In the genomic region with DNA sequence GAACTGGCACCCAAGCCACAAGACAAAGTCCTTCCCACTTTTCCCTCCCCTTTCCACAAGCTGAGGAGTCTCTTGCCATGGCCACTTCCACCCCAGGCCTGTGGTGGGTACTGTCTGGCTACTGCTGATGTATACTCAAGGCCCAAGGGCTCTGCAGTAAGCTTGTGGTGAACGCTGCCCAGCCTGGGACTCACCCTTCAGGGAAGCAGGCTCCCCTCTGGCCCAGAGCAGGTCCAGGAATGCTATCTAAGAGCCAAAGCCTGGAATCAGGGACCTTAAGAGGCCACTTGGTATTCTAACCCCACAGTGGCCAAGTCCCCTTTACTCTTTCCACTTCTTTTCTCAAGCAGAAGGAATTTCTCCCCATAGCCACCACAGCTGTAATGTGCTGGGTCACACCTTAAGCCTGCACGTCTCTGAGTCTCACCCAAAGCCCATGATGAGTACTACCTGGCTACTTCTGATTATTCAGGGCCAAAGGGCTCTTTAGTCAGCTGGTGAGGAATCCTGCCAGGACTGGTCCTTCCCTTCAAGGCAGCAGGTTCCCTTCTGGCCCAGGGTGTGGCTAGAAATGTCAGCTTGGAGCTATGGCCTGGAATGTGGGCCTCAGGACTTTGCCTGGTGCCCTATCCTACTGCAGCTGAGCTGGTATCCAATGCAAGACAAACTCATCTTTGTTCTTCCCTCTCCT, we compare ENCODE assay signal across 28 cellular contexts. TPM values are rescaled to one million over a fixed set of nuclear protein-coding genes. Genes with fewer than 3 reads are reported as not detected.
DNase-seq lines count a peak whose midpoint lies in the region; ATAC-seq, FAIRE-seq and TF ChIP-seq lines count a peak whose summit lies in the region.
"Had no signal": no experiment of that assay in that cellular context is flagged by ENCODE, and none has a peak within 500 bp of the region (broad histone marks: within the 10 kb centered on the region; RNA-seq: fewer than 3 reads in every experiment).

No MANE protein-coding gene starts in this region.

- TF ChIP-seq POLR2A in HepG2 (IDR thresholded peaks at IDR 0.05; ENCODE audit: insufficient read depth in 1 of 2, low read depth in 2 of 2, low read length in 2 of 2) (no peak), right lobe of liver (IDR thresholded peaks at IDR 0.05) (no peak)

- no peak overlapping the region for H3K27ac ChIP-seq in HepG2 (ENCODE audit: extremely low read length, insufficient read depth, low read length)
- no peak overlapping the region for H3K27ac ChIP-seq in right lobe of liver
- H3K27ac ChIP-seq in mucosa of rectum (ENCODE audit: low read depth in 2 of 2, low read length in 2 of 2): peak overlapping the region; percentile 90 to 94
- peak overlapping the region; percentile 48 for H3K27ac ChIP-seq in urinary bladder (ENCODE audit: low read depth)
- H3K27ac ChIP-seq: coronary artery, uterus had no signal

- in situ Hi-C loops in HepG2 (cut with HindIII; ENCODE audit: extremely low pct_ligation_motif_present, low pct_unique_long_range_greater_than_20kb): no loop called here

- no peak for TF ChIP-seq RAD21 in HepG2 (CRISPR knock-in tag; IDR thresholded peaks at IDR 0.05)

- DNase-seq in HepG2 (ENCODE audit: low spot score) (no peak), right lobe of liver (no peak), foreskin melanocyte (peak; percentile 27), NCI-H2029 (lab: John Stamatoyannopoulos, UW) (no peak)
- DNase-seq in stimulated activated CD4-positive, alpha-beta T cell treated with anti-CD3 and anti-CD28 coated beads, Interleukin-2, amount 100 ng/mL, for 48 hours: no peak
- DNase-seq in natural killer cell treated with Interleukin-12 subunit alpha and Interleukin-12 subunit beta and Interleukin-15 and Interleukin-18, amount 100 ng/mL, for 72 hours (ENCODE audit: low spot score): no peak
- DNase-seq: activated CD4-positive, alpha-beta T cell treated with anti-CD3 and anti-CD28 coated beads for 36 hours; activated naive CD4-positive, alpha-beta T cell treated with anti-CD3 and anti-CD28 coated beads for 36 hours; activated T-cell treated with anti-CD3 and anti-CD28 coated beads, Interleukin-2, amount 50 U/mL, for 48 hours; CD8-positive, alpha-beta memory T cell; DMS53; IMR-90; midbrain; NCI-H146; NCI-H2171; NCI-H526 treated with DMSO at 0.1 percent for 48 hours; RPMI8226; SK-N-SH; uterus had no signal

- intact Hi-C loops in HepG2 (cut with micrococcal nuclease; ENCODE audit: unreplicated experiment) (no loop called here), right lobe of liver (cut with DNase I) (no loop called here)

- CTCF ChIA-PET in HepG2 (lab: Yijun Ruan, JAX; ENCODE audit: low intra/inter-chr PET ratio, low total read pairs): no interaction called here

- H3K9me3 Mint-ChIP-seq in natural killer cell treated with Interleukin-12 subunit alpha and Interleukin-12 subunit beta and Interleukin-15 and Interleukin-18, amount 100 ng/mL, for 72 hours: peaks cover 8% of the 10 kb centered on the region

- no TSS peak for BruUV-seq in HepG2 (replicated peaks; lab: Mats Ljungman, UMichigan)

- H3K36me3 ChIP-seq in HepG2 (replicated peaks in 1 of 2; ENCODE audit: control insufficient read depth in 1 of 2, insufficient read depth in 2 of 2, low read length in 2 of 2): no peaks in the 10 kb centered on the region
- no peaks in the 10 kb centered on the region for H3K36me3 ChIP-seq in right lobe of liver
- no peaks in the 10 kb centered on the region for H3K36me3 ChIP-seq in mucosa of rectum (ENCODE audit: control insufficient read depth in 2 of 2, insufficient read depth in 2 of 2, low read length in 2 of 2)
- H3K36me3 ChIP-seq in urinary bladder (ENCODE audit: insufficient read depth): no peaks in the 10 kb centered on the region
- H3K36me3 ChIP-seq: uterus had no signal

- POLR2A ChIA-PET in HepG2 (lab: Yijun Ruan, JAX): interaction anchor here (0.7 to 1.3 kb wide), 2 partner anchors 12 to 44 kb away, joined by 3 to 7 read pairs; a partner anchor contains a TSS

- no peaks in the 10 kb centered on the region for H3K27me3 Mint-ChIP-seq in natural killer cell treated with Interleukin-12 subunit alpha and Interleukin-12 subunit beta and Interleukin-15 and Interleukin-18, amount 100 ng/mL, for 72 hours
- H3K27me3 Mint-ChIP-seq: activated CD4-positive, alpha-beta T cell treated with anti-CD3 and anti-CD28 coated beads for 36 hours had no signal

- H3K9me3 ChIP-seq in HepG2 (ENCODE audit: low read length): no peaks in the 10 kb centered on the region
- no peaks in the 10 kb centered on the region for H3K9me3 ChIP-seq in right lobe of liver
- H3K9me3 ChIP-seq in mucosa of rectum (ENCODE audit: control insufficient read depth in 2 of 2, low read length in 2 of 2): no peaks in the 10 kb centered on the region
- H3K9me3 ChIP-seq: SK-N-SH, uterus had no signal

- no peak overlapping the region for H3K4me3 ChIP-seq in HepG2 (replicated peaks in 1 of 3; ENCODE audit: insufficient read depth in 1 of 3, low read depth in 2 of 3, low read length in 3 of 3)
- no peak overlapping the region for H3K4me3 ChIP-seq in right lobe of liver
- H3K4me3 ChIP-seq in mucosa of rectum (ENCODE audit: low read length in 2 of 2): peak overlapping the region in 1 of 2 donors; percentile 27
- no peak overlapping the region for H3K4me3 ChIP-seq in urinary bladder (ENCODE audit: low read depth, low read length)
- H3K4me3 ChIP-seq: coronary artery, GM23338, uterus had no signal

- peaks cover 19% of the 10 kb centered on the region for H3K4me1 ChIP-seq in HepG2 (ENCODE audit: insufficient read depth, low read length)
- no peaks in the 10 kb centered on the region for H3K4me1 ChIP-seq in right lobe of liver
- peaks cover 19 to 37% of the 10 kb centered on the region in 2 donors for H3K4me1 ChIP-seq in mucosa of rectum (ENCODE audit: control insufficient read depth in 2 of 2, insufficient read depth in 2 of 2, low read length in 2 of 2)
- H3K4me1 ChIP-seq in urinary bladder (ENCODE audit: insufficient read depth): no peaks in the 10 kb centered on the region

- TF ChIP-seq EP300 in HepG2 (IDR thresholded peaks at IDR 0.05; ENCODE audit: low read depth in 2 of 2, low read length in 2 of 2) (no peak), HepG2 (CRISPR knock-in tag; IDR thresholded peaks at IDR 0.05; ENCODE audit: borderline replicate concordance) (no peak)

- no peak overlapping the region for H3K9ac ChIP-seq in HepG2 (ENCODE audit: insufficient read depth, low read depth, low read length)
- H3K9ac ChIP-seq in mucosa of rectum (ENCODE audit: low read depth in 1 of 2, low read length in 2 of 2): peak overlapping the region; percentile 9 to 62
- H3K9ac ChIP-seq: SK-N-SH had no signal

- ATAC-seq in HepG2 (no peak), right lobe of liver (no peak)
- ATAC-seq in natural killer cell treated with Interleukin-12 subunit alpha and Interleukin-12 subunit beta and Interleukin-15 and Interleukin-18, amount 100 ng/mL, for 72 hours: no peak
- ATAC-seq: activated CD4-positive, alpha-beta T cell treated with anti-CD3 and anti-CD28 coated beads for 36 hours; GM23338; sciatic nerve had no signal

- no peak for TF ChIP-seq CTCF in HepG2 (CRISPR knock-in tag; IDR thresholded peaks at IDR 0.05)
- TF ChIP-seq CTCF in right lobe of liver (IDR thresholded peaks at IDR 0.05): no peak

- H2AFZ ChIP-seq in HepG2 (ENCODE audit: low read length): no peak overlapping the region
- H2AFZ ChIP-seq: GM23338 had no signal

- no peak overlapping the region for H3K4me3 Mint-ChIP-seq in natural killer cell treated with Interleukin-12 subunit alpha and Interleukin-12 subunit beta and Interleukin-15 and Interleukin-18, amount 100 ng/mL, for 72 hours
- H3K4me3 Mint-ChIP-seq: activated CD4-positive, alpha-beta T cell treated with anti-CD3 and anti-CD28 coated beads for 36 hours; activated naive CD4-positive, alpha-beta T cell treated with anti-CD3 and anti-CD28 coated beads for 36 hours; CD8-positive, alpha-beta memory T cell; GM23338 had no signal

- peaks cover 19 to 27% of the 10 kb centered on the region in 2 donors for H3K4me1 Mint-ChIP-seq in natural killer cell treated with Interleukin-12 subunit alpha and Interleukin-12 subunit beta and Interleukin-15 and Interleukin-18, amount 100 ng/mL, for 72 hours (ENCODE audit: low read depth in 2 of 2)

- H3K27ac Mint-ChIP-seq in natural killer cell treated with Interleukin-12 subunit alpha and Interleukin-12 subunit beta and Interleukin-15 and Interleukin-18, amount 100 ng/mL, for 72 hours: peak overlapping the region in 1 of 2 donors; percentile 58
- H3K27ac Mint-ChIP-seq: activated CD4-positive, alpha-beta T cell treated with anti-CD3 and anti-CD28 coated beads for 36 hours; activated naive CD4-positive, alpha-beta T cell treated with anti-CD3 and anti-CD28 coated beads for 36 hours; GM23338 had no signal

- H3K27me3 ChIP-seq in HepG2 (ENCODE audit: control insufficient read depth in 1 of 2, insufficient read depth in 2 of 2, low read length in 2 of 2) (no peaks in the 10 kb centered on the region; a peak in 1 of 5 replicates), right lobe of liver (no peaks in the 10 kb centered on the region), mucosa of rectum (ENCODE audit: control insufficient read depth in 2 of 2, insufficient read depth in 2 of 2, low read length in 2 of 2) (no peaks in the 10 kb centered on the region)
- H3K27me3 ChIP-seq: uterus had no signal

- FAIRE-seq in HepG2 (lab: Jason Lieb, UNC): no peak
- FAIRE-seq: A204.1, endometrium, G401.6 had no signal

- no peak overlapping the region for H3K4me2 ChIP-seq in HepG2 (ENCODE audit: low read depth, low read length)
- H3K4me2 ChIP-seq: GM23338, SK-N-SH had no signal

- H3K79me2 ChIP-seq in HepG2 (ENCODE audit: insufficient read depth, low read length): peaks cover 8% of the 10 kb centered on the region

- H3K36me3 Mint-ChIP-seq in natural killer cell treated with Interleukin-12 subunit alpha and Interleukin-12 subunit beta and Interleukin-15 and Interleukin-18, amount 100 ng/mL, for 72 hours: peaks cover 33% of the 10 kb centered on the region

- WGBS in HepG2 (ENCODE audit: low lambda C conversion rate): 17% methylated on average over 1 of the region's 2 CpGs
- WGBS in right lobe of liver (ENCODE audit: insufficient coverage, low coverage, low lambda C conversion rate, missing lambda C conversion rate): no CpG with 5 or more reads among the region's 2 CpGs
- WGBS in urinary bladder: 70% methylated on average over 2 of the region's 2 CpGs

- no peaks in the 10 kb centered on the region for H4K20me1 ChIP-seq in HepG2 (ENCODE audit: insufficient read depth, low read length)

RNA-seq across cellular contexts. Expression of a gene that starts 4.0 kb away (rescaled TPM):
- total RNA-seq in HepG2 (2016; rRNA removed; fragmentation: Illumina TruSeq; extraction: Trizol) (0.15 TPM in 1 of 2 replicates, not detected in the other), right lobe of liver (1 to 10 TPM in 2 of 6 experiments, under 1 TPM in 4; 0.28 to 1.9 (median 0.71) TPM), urinary bladder (1.7 TPM)
- 0.30 TPM in 1 of 2 replicates, not detected in the other for total RNA-seq in HepG2 (2016; cell fraction: cytosol; rRNA removed; fragmentation: Illumina TruSeq; extraction: Trizol; ENCODE audit: low read depth)
- total RNA-seq in HepG2 (2016; cell fraction: insoluble cytoplasmic fraction; rRNA removed; fragmentation: Illumina TruSeq; extraction: Trizol): 0.11 and 0.30 TPM in 2 replicates
- 0.14 TPM in 1 of 2 replicates, not detected in the other for total RNA-seq in HepG2 (2016; cell fraction: membrane; rRNA removed; fragmentation: Illumina TruSeq; extraction: Trizol)
- total RNA-seq in HepG2 (2016; cell fraction: nucleus; rRNA removed; fragmentation: Illumina TruSeq; extraction: Trizol): 0.71 TPM in 1 of 2 replicates, not detected in the other
- polyA plus RNA-seq in HepG2 (2011; rRNA removed) (0.37 and 0.53 TPM in 2 replicates), urinary bladder (0.57 TPM)
- polyA plus RNA-seq in HepG2 (2011; cell fraction: cytosol; rRNA removed): 0.11 and 0.32 TPM in 2 replicates
- polyA plus RNA-seq in HepG2 (2011; cell fraction: nucleus; rRNA removed): 2.6 TPM in 2 replicates
- polyA plus RNA-seq in HepG2 (2012): 0.44 and 0.49 TPM in 2 replicates
- polyA plus RNA-seq in HepG2 (2016; cell fraction: cytosol; fragmentation: Illumina TruSeq; extraction: Trizol; ENCODE audit: low read depth): 0.24 TPM in 1 of 2 replicates, not detected in the other
- polyA plus RNA-seq in HepG2 (2016; cell fraction: insoluble cytoplasmic fraction; fragmentation: Illumina TruSeq; extraction: Trizol; ENCODE audit: low read depth): 0.27 TPM in 1 of 2 replicates, not detected in the other
- polyA plus RNA-seq in HepG2 (2016; cell fraction: membrane; fragmentation: Illumina TruSeq; extraction: Trizol; ENCODE audit: low read depth): 0.09 TPM in 1 of 2 replicates, not detected in the other
- 0.56 and 1.5 TPM in 2 replicates for polyA plus RNA-seq in HepG2 (2016; cell fraction: nucleus; fragmentation: Illumina TruSeq; extraction: Trizol; ENCODE audit: insufficient read depth, low read depth)
- polyA minus RNA-seq in HepG2 (2011; rRNA and poly(A)+ RNA removed; ENCODE audit: low replicate concordance): 1.1 TPM in 1 of 2 replicates, not detected in the other
- not detected in 2 replicates for polyA minus RNA-seq in HepG2 (2011; cell fraction: cytosol; rRNA and poly(A)+ RNA removed)
- polyA minus RNA-seq in HepG2 (2011; cell fraction: nucleus; rRNA and poly(A)+ RNA removed): 0.39 and 1.5 TPM in 2 replicates
- total RNA-seq in natural killer cell treated with Interleukin-12 subunit alpha and Interleukin-12 subunit beta and Interleukin-15 and Interleukin-18, amount 100 ng/mL, for 72 hours: 10 to 100 TPM; 13.0 to 19.1 TPM
- total RNA-seq: GM23338, IMR-90 had no signal
- polyA plus RNA-seq: neural cell had no signal

RNA-seq across cellular contexts. Expression of a gene that starts 4.2 kb away (rescaled TPM):
- 530 and 784 TPM in 2 replicates for total RNA-seq in HepG2 (2016; rRNA removed; fragmentation: Illumina TruSeq; extraction: Trizol)
- total RNA-seq in HepG2 (2016; cell fraction: cytosol; rRNA removed; fragmentation: Illumina TruSeq; extraction: Trizol; ENCODE audit: low read depth): 119 and 125 TPM in 2 replicates
- 505 and 836 TPM in 2 replicates for total RNA-seq in HepG2 (2016; cell fraction: insoluble cytoplasmic fraction; rRNA removed; fragmentation: Illumina TruSeq; extraction: Trizol)
- total RNA-seq in HepG2 (2016; cell fraction: membrane; rRNA removed; fragmentation: Illumina TruSeq; extraction: Trizol): 137 and 145 TPM in 2 replicates
- 527 and 591 TPM in 2 replicates for total RNA-seq in HepG2 (2016; cell fraction: nucleus; rRNA removed; fragmentation: Illumina TruSeq; extraction: Trizol)
- polyA plus RNA-seq in HepG2 (2011; rRNA removed): 754 and 857 TPM in 2 replicates
- polyA plus RNA-seq in HepG2 (2011; cell fraction: cytosol; rRNA removed): 1,404 and 3,087 TPM in 2 replicates
- 194 and 300 TPM in 2 replicates for polyA plus RNA-seq in HepG2 (2011; cell fraction: nucleus; rRNA removed)
- 589 and 873 TPM in 2 replicates for polyA plus RNA-seq in HepG2 (2012)
- 135 and 139 TPM in 2 replicates for polyA plus RNA-seq in HepG2 (2016; cell fraction: cytosol; fragmentation: Illumina TruSeq; extraction: Trizol; ENCODE audit: low read depth)
- 442 and 475 TPM in 2 replicates for polyA plus RNA-seq in HepG2 (2016; cell fraction: insoluble cytoplasmic fraction; fragmentation: Illumina TruSeq; extraction: Trizol; ENCODE audit: low read depth)
- 123 and 125 TPM in 2 replicates for polyA plus RNA-seq in HepG2 (2016; cell fraction: membrane; fragmentation: Illumina TruSeq; extraction: Trizol; ENCODE audit: low read depth)
- 916 and 917 TPM in 2 replicates for polyA plus RNA-seq in HepG2 (2016; cell fraction: nucleus; fragmentation: Illumina TruSeq; extraction: Trizol; ENCODE audit: insufficient read depth, low read depth)
- polyA minus RNA-seq in HepG2 (2011; rRNA and poly(A)+ RNA removed; ENCODE audit: low replicate concordance): 191 and 793 TPM in 2 replicates
- 308 and 333 TPM in 2 replicates for polyA minus RNA-seq in HepG2 (2011; cell fraction: cytosol; rRNA and poly(A)+ RNA removed)
- polyA minus RNA-seq in HepG2 (2011; cell fraction: nucleus; rRNA and poly(A)+ RNA removed): 168 and 193 TPM in 2 replicates
- 1,000 to 10,000 TPM in 5 of 6 experiments, 100 to 1,000 TPM in 1; 894 to 5,671 (median 2,154) TPM for total RNA-seq in right lobe of liver
- 1,910 TPM for total RNA-seq in urinary bladder
- polyA plus RNA-seq in urinary bladder: 3,964 TPM
- total RNA-seq in natural killer cell treated with Interleukin-12 subunit alpha and Interleukin-12 subunit beta and Interleukin-15 and Interleukin-18, amount 100 ng/mL, for 72 hours: 1,000 to 10,000 TPM; 2,989 to 7,967 TPM

RNA-seq across cellular contexts. Expression of a gene that starts 29.2 kb away (rescaled TPM):
- total RNA-seq in HepG2 (2016; rRNA removed; fragmentation: Illumina TruSeq; extraction: Trizol): 2.6 and 4.0 TPM in 2 replicates
- total RNA-seq in HepG2 (2016; cell fraction: cytosol; rRNA removed; fragmentation: Illumina TruSeq; extraction: Trizol; ENCODE audit: low read depth): 2.6 and 3.3 TPM in 2 replicates
- 2.7 and 3.4 TPM in 2 replicates for total RNA-seq in HepG2 (2016; cell fraction: insoluble cytoplasmic fraction; rRNA removed; fragmentation: Illumina TruSeq; extraction: Trizol)
- total RNA-seq in HepG2 (2016; cell fraction: membrane; rRNA removed; fragmentation: Illumina TruSeq; extraction: Trizol): 5.1 and 6.1 TPM in 2 replicates
- 2.0 TPM in 2 replicates for total RNA-seq in HepG2 (2016; cell fraction: nucleus; rRNA removed; fragmentation: Illumina TruSeq; extraction: Trizol)
- polyA plus RNA-seq in HepG2 (2011; rRNA removed): 2.7 and 3.2 TPM in 2 replicates
- polyA plus RNA-seq in HepG2 (2011; cell fraction: cytosol; rRNA removed): 2.1 and 2.9 TPM in 2 replicates
- polyA plus RNA-seq in HepG2 (2011; cell fraction: nucleus; rRNA removed): 0.88 and 1.4 TPM in 2 replicates
- 2.3 and 2.6 TPM in 2 replicates for polyA plus RNA-seq in HepG2 (2012)
- polyA plus RNA-seq in HepG2 (2016; cell fraction: cytosol; fragmentation: Illumina TruSeq; extraction: Trizol; ENCODE audit: low read depth): 2.8 and 4.0 TPM in 2 replicates
- polyA plus RNA-seq in HepG2 (2016; cell fraction: insoluble cytoplasmic fraction; fragmentation: Illumina TruSeq; extraction: Trizol; ENCODE audit: low read depth): 5.4 and 8.8 TPM in 2 replicates
- polyA plus RNA-seq in HepG2 (2016; cell fraction: membrane; fragmentation: Illumina TruSeq; extraction: Trizol; ENCODE audit: low read depth): 5.4 and 6.5 TPM in 2 replicates
- 2.5 and 2.8 TPM in 2 replicates for polyA plus RNA-seq in HepG2 (2016; cell fraction: nucleus; fragmentation: Illumina TruSeq; extraction: Trizol; ENCODE audit: insufficient read depth, low read depth)
- polyA minus RNA-seq in HepG2 (2011; rRNA and poly(A)+ RNA removed; ENCODE audit: low replicate concordance): 3.3 and 13.1 TPM in 2 replicates
- 2.7 and 3.2 TPM in 2 replicates for polyA minus RNA-seq in HepG2 (2011; cell fraction: cytosol; rRNA and poly(A)+ RNA removed)
- 1.7 and 2.2 TPM in 2 replicates for polyA minus RNA-seq in HepG2 (2011; cell fraction: nucleus; rRNA and poly(A)+ RNA removed)
- 10 to 100 TPM in 1 of 6 experiments, 1 to 10 TPM in 5; 3.8 to 16.9 (median 6.5) TPM for total RNA-seq in right lobe of liver
- 22.0 TPM for total RNA-seq in urinary bladder
- polyA plus RNA-seq in urinary bladder: 40.8 TPM
- 10 to 100 TPM; 28.8 to 33.9 TPM for total RNA-seq in natural killer cell treated with Interleukin-12 subunit alpha and Interleukin-12 subunit beta and Interleukin-15 and Interleukin-18, amount 100 ng/mL, for 72 hours

RNA-seq across cellular contexts. Expression of a gene that starts 43.6 kb away (rescaled TPM):
- total RNA-seq in HepG2 (2016; rRNA removed; fragmentation: Illumina TruSeq; extraction: Trizol) (31.5 and 35.0 TPM in 2 replicates), right lobe of liver (10 to 100 TPM; 35.4 to 55.6 (median 40.8) TPM), urinary bladder (136 TPM)
- total RNA-seq in HepG2 (2016; cell fraction: cytosol; rRNA removed; fragmentation: Illumina TruSeq; extraction: Trizol; ENCODE audit: low read depth): 17.8 and 19.8 TPM in 2 replicates
- 35.7 and 36.6 TPM in 2 replicates for total RNA-seq in HepG2 (2016; cell fraction: insoluble cytoplasmic fraction; rRNA removed; fragmentation: Illumina TruSeq; extraction: Trizol)
- 18.9 and 19.7 TPM in 2 replicates for total RNA-seq in HepG2 (2016; cell fraction: membrane; rRNA removed; fragmentation: Illumina TruSeq; extraction: Trizol)
- total RNA-seq in HepG2 (2016; cell fraction: nucleus; rRNA removed; fragmentation: Illumina TruSeq; extraction: Trizol): 39.3 and 47.3 TPM in 2 replicates
- polyA plus RNA-seq in HepG2 (2011; rRNA removed) (40.7 and 44.5 TPM in 2 replicates), urinary bladder (30.7 TPM)
- 26.2 and 28.9 TPM in 2 replicates for polyA plus RNA-seq in HepG2 (2011; cell fraction: cytosol; rRNA removed)
- polyA plus RNA-seq in HepG2 (2011; cell fraction: nucleus; rRNA removed): 52.6 and 61.8 TPM in 2 replicates
- polyA plus RNA-seq in HepG2 (2012): 19.4 and 21.0 TPM in 2 replicates
- 1.7 and 2.1 TPM in 2 replicates for polyA plus RNA-seq in HepG2 (2016; cell fraction: cytosol; fragmentation: Illumina TruSeq; extraction: Trizol; ENCODE audit: low read depth)
- 26.2 and 26.5 TPM in 2 replicates for polyA plus RNA-seq in HepG2 (2016; cell fraction: insoluble cytoplasmic fraction; fragmentation: Illumina TruSeq; extraction: Trizol; ENCODE audit: low read depth)
- 3.5 and 4.5 TPM in 2 replicates for polyA plus RNA-seq in HepG2 (2016; cell fraction: membrane; fragmentation: Illumina TruSeq; extraction: Trizol; ENCODE audit: low read depth)
- polyA plus RNA-seq in HepG2 (2016; cell fraction: nucleus; fragmentation: Illumina TruSeq; extraction: Trizol; ENCODE audit: insufficient read depth, low read depth): 47.3 and 52.3 TPM in 2 replicates
- polyA minus RNA-seq in HepG2 (2011; rRNA and poly(A)+ RNA removed; ENCODE audit: low replicate concordance): 115 and 186 TPM in 2 replicates
- 24.8 and 26.5 TPM in 2 replicates for polyA minus RNA-seq in HepG2 (2011; cell fraction: cytosol; rRNA and poly(A)+ RNA removed)
- 93.0 and 127 TPM in 2 replicates for polyA minus RNA-seq in HepG2 (2011; cell fraction: nucleus; rRNA and poly(A)+ RNA removed)
- 100 to 1,000 TPM in 1 of 2 donors, 10 to 100 TPM in 1; 86.2 to 114 TPM for total RNA-seq in natural killer cell treated with Interleukin-12 subunit alpha and Interleukin-12 subunit beta and Interleukin-15 and Interleukin-18, amount 100 ng/mL, for 72 hours

Comparison
In these comparisons a context has a peak if more than half of its experiments do, and no peak if none do; other contexts are left out.
1. H3K27ac ChIP-seq: peak in mucosa of rectum (2 of 2) and urinary bladder (single experiment); none in HepG2 (single experiment) and right lobe of liver (0 of 3).